In genomic region chr1:11874624-11875023, GRCh38 we compare ENCODE assay signal across 23 cellular contexts. TPM values are rescaled to one million over a fixed set of nuclear protein-coding genes. Genes with fewer than 3 reads are reported as not detected.
"Had no signal": no experiment of that assay in that cellular context is flagged by ENCODE, and none has a peak within 500 bp of the region (broad histone marks: within the 10 kb centered on the region; RNA-seq: fewer than 3 reads in every experiment).

No MANE protein-coding gene starts in this region.

- H2AFZ ChIP-seq: neural progenitor cell had no signal

- H3K4me1 ChIP-seq: neural progenitor cell, prostate gland, right lobe of liver had no signal

- H3K27me3 ChIP-seq: neural progenitor cell, right lobe of liver, upper lobe of left lung had no signal

- H3K36me3 ChIP-seq: esophagus muscularis mucosa, neural progenitor cell, prostate gland, right lobe of liver, thoracic aorta, upper lobe of left lung had no signal

- H3K9ac ChIP-seq: neural progenitor cell had no signal

- H3K4me3 ChIP-seq: esophagus muscularis mucosa, neural progenitor cell, prostate gland, right lobe of liver, thoracic aorta, upper lobe of left lung had no signal

- FAIRE-seq: colon, frontal cortex, TTC549 had no signal

- H3K9me3 ChIP-seq: esophagus muscularis mucosa, prostate gland, right lobe of liver, thoracic aorta, upper lobe of left lung had no signal

- H3K4me2 ChIP-seq: neural progenitor cell had no signal

- ATAC-seq: naive thymus-derived CD8-positive, alpha-beta T cell had no signal

- H3K27ac ChIP-seq: neural progenitor cell, prostate gland, right lobe of liver, thoracic aorta had no signal

- DNase-seq: activated gamma-delta T cell treated with Interleukin-2 at 50 U/mL for 16 hours; activated T-cell treated with anti-CD3 and anti-CD28 coated beads, Interleukin-2, amount 50 U/mL, for 1 hour; aorta; caudate nucleus; head of caudate nucleus; islet precursor cell; naive thymus-derived CD8-positive, alpha-beta T cell; right lobe of liver; stimulated activated CD4-positive, alpha-beta T cell treated with anti-CD3 and anti-CD28 coated beads, Interleukin-4, amount 100 ng/mL, for 1 hour; stimulated activated naive CD4-positive, alpha-beta T cell; T-helper 1 cell had no signal

RNA-seq across cellular contexts. Expression of gene NPPB, which starts 15.9 kb away (rescaled TPM):
- total RNA-seq: aorta; dermis microvascular lymphatic vessel endothelial cell; esophagus muscularis mucosa; lung microvascular endothelial cell; naive thymus-derived CD8-positive, alpha-beta T cell; osteocyte; prostate gland; thoracic aorta; upper lobe of left lung had no signal
- polyA plus RNA-seq: naive thymus-derived CD8-positive, alpha-beta T cell had no signal

RNA-seq across cellular contexts. Expression of gene NPPA, which starts 27.0 kb away (rescaled TPM):
- total RNA-seq: dermis microvascular lymphatic vessel endothelial cell; mesothelial cell of epicardium; naive thymus-derived CD8-positive, alpha-beta T cell; osteocyte; thoracic aorta had no signal
- polyA plus RNA-seq: naive thymus-derived CD8-positive, alpha-beta T cell had no signal
